ENCODE assay signal across 13 cellular contexts in genomic region chr1:179031855-179032513, GRCh38. TPM values are rescaled to one million over a fixed set of nuclear protein-coding genes. Genes with fewer than 3 reads are reported as not detected.
DNase-seq lines count a peak whose midpoint lies in the region; ATAC-seq and TF ChIP-seq lines count a peak whose summit lies in the region.
"Had no signal": no experiment of that assay in that cellular context is flagged by ENCODE, and none has a peak within 500 bp of the region (broad histone marks: within the 10 kb centered on the region; RNA-seq: fewer than 3 reads in every experiment).

No MANE protein-coding gene starts in this region.

- H3K4me3 Mint-ChIP-seq in activated naive CD8-positive, alpha-beta T cell, result no peak overlapping the region
- no peak overlapping the region for H3K4me3 Mint-ChIP-seq in activated naive CD8-positive, alpha-beta T cell treated with anti-CD3 and anti-CD28 coated beads for 36 hours
- H3K4me3 Mint-ChIP-seq in stimulated activated effector memory CD8-positive, alpha-beta T cell treated with anti-CD3 and anti-CD28 coated beads, Interleukin-12 subunit alpha, Interleukin-12 subunit beta, amount 100 ng/mL, for 72 hours, result no peak overlapping the region
- H3K4me3 Mint-ChIP-seq: nephron had no signal

- H3K79me2 ChIP-seq in SK-N-SH (ENCODE audit: insufficient read depth) (peaks cover 98% of the 10 kb centered on the region), fibroblast of lung (ENCODE audit: control insufficient read depth, insufficient read depth, low read length) (peaks cover 66% of the 10 kb centered on the region)

- H3K9me3 ChIP-seq in SK-N-SH (no peaks in the 10 kb centered on the region), fibroblast of lung (ENCODE audit: control insufficient read depth, insufficient read depth, low read depth, low read length) (no peaks in the 10 kb centered on the region), tibial nerve (no peaks in the 10 kb centered on the region)

- H2AFZ ChIP-seq in SK-N-SH (ENCODE audit: low read depth) (no peak overlapping the region), fibroblast of lung (ENCODE audit: low read length) (no peak overlapping the region)

- peak overlapping the region; percentile 58 for H3K27ac Mint-ChIP-seq in activated naive CD8-positive, alpha-beta T cell
- no peak overlapping the region for H3K27ac Mint-ChIP-seq in activated naive CD8-positive, alpha-beta T cell treated with anti-CD3 and anti-CD28 coated beads for 36 hours
- H3K27ac Mint-ChIP-seq in stimulated activated effector memory CD8-positive, alpha-beta T cell treated with anti-CD3 and anti-CD28 coated beads, Interleukin-12 subunit alpha, Interleukin-12 subunit beta, amount 100 ng/mL, for 72 hours, result no peak overlapping the region

- peaks cover 15 to 32% of the 10 kb centered on the region in 2 experiments for H3K4me1 ChIP-seq in SK-N-SH (ENCODE audit: control insufficient read depth in 1 of 2, insufficient read depth in 2 of 2, low read depth in 1 of 2, low read length in 1 of 2)
- H3K4me1 ChIP-seq in fibroblast of lung (ENCODE audit: control insufficient read depth, extremely low read depth, insufficient read depth, low read length), result peaks cover 23% of the 10 kb centered on the region
- H3K4me1 ChIP-seq in tibial nerve, result peaks cover 0 to 99% (median 38%) of the 10 kb centered on the region in 4 donors

- no peak for TF ChIP-seq CTCF in SK-N-SH (IDR thresholded peaks at IDR 0.05)
- no peak for TF ChIP-seq CTCF in fibroblast of lung (conservative IDR thresholded peaks at IDR 0.05 in 1 of 2, IDR thresholded peaks at IDR 0.05 in 1 of 2; ENCODE audit: low read depth in 1 of 2, low read length in 2 of 2)
- TF ChIP-seq CTCF in tibial nerve (IDR thresholded peaks at IDR 0.05), result no peak

- H3K27me3 Mint-ChIP-seq in activated naive CD8-positive, alpha-beta T cell, result no peaks in the 10 kb centered on the region
- no peaks in the 10 kb centered on the region for H3K27me3 Mint-ChIP-seq in activated naive CD8-positive, alpha-beta T cell treated with anti-CD3 and anti-CD28 coated beads for 36 hours

- H3K4me2 ChIP-seq in SK-N-SH (0 out of 2 replicates have a peak overlapping the region, but pooled peaks have one; percentile 39), fibroblast of lung (ENCODE audit: extremely low read depth, insufficient read depth, low read length) (peak overlapping the region; percentile 38)

- H3F3A ChIP-seq in SK-N-SH (replicated peaks; ENCODE audit: insufficient read depth), result peaks cover 2% of the 10 kb centered on the region

- peak overlapping the region in 1 of 2 experiments; percentile 13; a peak in 1 of 4 replicates for H3K27ac ChIP-seq in SK-N-SH (ENCODE audit: low read depth in 2 of 2, low read length in 1 of 2)
- peak overlapping the region; percentile 19 for H3K27ac ChIP-seq in fibroblast of lung (ENCODE audit: insufficient read depth, low read length)
- H3K27ac ChIP-seq in tibial nerve, result peak overlapping the region in 1 of 4 donors; percentile 10
- H3K27ac ChIP-seq: cardiac muscle cell had no signal

- no peak for DNase-seq in activated naive CD8-positive, alpha-beta T cell treated with anti-CD3 and anti-CD28 coated beads for 36 hours
- DNase-seq in SK-N-SH (no peak), fibroblast of lung (ENCODE audit: low read depth in 2 of 2) (peak in 1 of 2 donors; percentile 38), tibial nerve (ENCODE audit: low spot score in 2 of 2) (no peak)
- no peak for DNase-seq in stimulated activated effector memory CD8-positive, alpha-beta T cell treated with anti-CD3 and anti-CD28 coated beads, Interleukin-12 subunit alpha, Interleukin-12 subunit beta, amount 100 ng/mL, for 72 hours (ENCODE audit: low spot score in 2 of 2)
- DNase-seq in stimulated activated CD4-positive, alpha-beta T cell treated with anti-CD3 and anti-CD28 coated beads, Interleukin-1b, Interleukin-23, amount 100 ng/mL, for 48 hours, result no peak
- DNase-seq: activated T-cell treated with anti-CD3 and anti-CD28 coated beads, Interleukin-2, amount 50 U/mL, for 48 hours; DMS79; small intestine had no signal

- no peaks in the 10 kb centered on the region for H3K9me3 Mint-ChIP-seq in activated naive CD8-positive, alpha-beta T cell (ENCODE audit: low read depth)
- no peaks in the 10 kb centered on the region for H3K9me3 Mint-ChIP-seq in activated naive CD8-positive, alpha-beta T cell treated with anti-CD3 and anti-CD28 coated beads for 36 hours
- no peaks in the 10 kb centered on the region for H3K9me3 Mint-ChIP-seq in stimulated activated effector memory CD8-positive, alpha-beta T cell treated with anti-CD3 and anti-CD28 coated beads, Interleukin-12 subunit alpha, Interleukin-12 subunit beta, amount 100 ng/mL, for 72 hours
- H3K9me3 Mint-ChIP-seq: nephron had no signal

- H4K20me1 ChIP-seq in SK-N-SH (ENCODE audit: insufficient read depth) (peaks cover 4% of the 10 kb centered on the region), fibroblast of lung (ENCODE audit: control insufficient read depth, extremely low read depth, insufficient read depth, low read length) (no peaks in the 10 kb centered on the region)

- 7% methylated on average over 1 of the region's 1 CpG for WGBS in SK-N-SH (ENCODE audit: low lambda C conversion rate)
- 16 to 21% methylated on average over 1 of the region's 1 CpG for WGBS in tibial nerve, 2 donors

- H3K36me3 Mint-ChIP-seq in activated naive CD8-positive, alpha-beta T cell, result peaks cover 4% of the 10 kb centered on the region
- H3K36me3 Mint-ChIP-seq in activated naive CD8-positive, alpha-beta T cell treated with anti-CD3 and anti-CD28 coated beads for 36 hours, result peaks cover 3% of the 10 kb centered on the region
- peaks cover under 1% of the 10 kb centered on the region for H3K36me3 Mint-ChIP-seq in stimulated activated effector memory CD8-positive, alpha-beta T cell treated with anti-CD3 and anti-CD28 coated beads, Interleukin-12 subunit alpha, Interleukin-12 subunit beta, amount 100 ng/mL, for 72 hours

- H3K4me3 ChIP-seq in SK-N-SH (ENCODE audit: low read depth in 2 of 2, low read length in 1 of 2) (no peak overlapping the region), fibroblast of lung (replicated peaks in 1 of 4; ENCODE audit: control extremely low read depth in 1 of 4, insufficient read depth in 1 of 4, low read depth in 3 of 4, low read length in 4 of 4) (no peak overlapping the region), tibial nerve (no peak overlapping the region)
- H3K4me3 ChIP-seq: cardiac muscle cell had no signal

- H3K27me3 ChIP-seq in SK-N-SH (ENCODE audit: insufficient read depth), result no peaks in the 10 kb centered on the region
- no peaks in the 10 kb centered on the region for H3K27me3 ChIP-seq in fibroblast of lung (ENCODE audit: control insufficient read depth, insufficient read depth, low read length)
- no peaks in the 10 kb centered on the region for H3K27me3 ChIP-seq in tibial nerve
- H3K27me3 ChIP-seq: cardiac muscle cell had no signal

- no peak for TF ChIP-seq POLR2A in tibial nerve (IDR thresholded peaks at IDR 0.05)

- H3K9ac ChIP-seq in SK-N-SH (no peak overlapping the region), fibroblast of lung (ENCODE audit: insufficient read depth, low read length) (no peak overlapping the region)

- H3K9me2 ChIP-seq in SK-N-SH, result no peaks in the 10 kb centered on the region

- POLR2A ChIA-PET in SK-N-SH (lab: Yijun Ruan, JAX), result interaction anchor here (0.7 kb wide), 1 partner anchor 30 kb away, joined by 3 read pairs; no protein-coding TSS in a partner anchor

- H3K36me3 ChIP-seq in SK-N-SH (replicated peaks in 1 of 2; ENCODE audit: control insufficient read depth in 1 of 2, insufficient read depth in 2 of 2, low read length in 1 of 2) (no peaks in the 10 kb centered on the region), fibroblast of lung (ENCODE audit: control insufficient read depth, insufficient read depth, low read length) (no peaks in the 10 kb centered on the region), tibial nerve (no peaks in the 10 kb centered on the region)
- H3K36me3 ChIP-seq: cardiac muscle cell had no signal

- H3K4me1 Mint-ChIP-seq in activated naive CD8-positive, alpha-beta T cell (ENCODE audit: low read depth), result peaks cover 86% of the 10 kb centered on the region
- H3K4me1 Mint-ChIP-seq in activated naive CD8-positive, alpha-beta T cell treated with anti-CD3 and anti-CD28 coated beads for 36 hours, result peaks cover 76% of the 10 kb centered on the region
- peaks cover 80% of the 10 kb centered on the region for H3K4me1 Mint-ChIP-seq in stimulated activated effector memory CD8-positive, alpha-beta T cell treated with anti-CD3 and anti-CD28 coated beads, Interleukin-12 subunit alpha, Interleukin-12 subunit beta, amount 100 ng/mL, for 72 hours

- peak; percentile 3 for ATAC-seq in stimulated activated effector memory CD8-positive, alpha-beta T cell treated with anti-CD3 and anti-CD28 coated beads, Interleukin-12 subunit alpha, Interleukin-12 subunit beta, amount 100 ng/mL, for 72 hours
- no peak for ATAC-seq in GM19463 (IDR thresholded peaks at IDR 0.05; ENCODE audit: unreplicated experiment)

- no peak for TF ChIP-seq EP300 in SK-N-SH (IDR thresholded peaks at IDR 0.05; ENCODE audit: borderline replicate concordance in 1 of 2, low read depth in 1 of 2, low read length in 1 of 2)
- TF ChIP-seq EP300 in tibial nerve (IDR thresholded peaks at IDR 0.05), result no peak

- CTCF ChIA-PET in SK-N-SH (lab: Yijun Ruan, JAX), result interaction anchor here (1.2 kb wide), 2 partner anchors 29 to 47 kb away, joined by 3 read pairs; no protein-coding TSS in a partner anchor

- no peak for TF ChIP-seq RAD21 in SK-N-SH (IDR thresholded peaks at IDR 0.05; ENCODE audit: low read length)

TF ChIP-seq in SK-N-SH, 30 proteins besides CTCF, POLR2A, EP300 and RAD21 (continues in another document):
- TF ChIP-seq FOXM1 (IDR thresholded peaks at IDR 0.05; ENCODE audit: low read depth), result no peak
- TF ChIP-seq MXI1 (IDR thresholded peaks at IDR 0.05; ENCODE audit: low read depth, low read length), result no peak

RNA-seq across cellular contexts. Expression of gene FAM20B, which starts 6.3 kb away (rescaled TPM):
- 10 to 100 TPM; 37.4 to 42.6 TPM for total RNA-seq in activated naive CD8-positive, alpha-beta T cell treated with anti-CD3 and anti-CD28 coated beads for 36 hours
- polyA plus RNA-seq in SK-N-SH (2012; rRNA removed) (14.9 and 17.5 TPM in 2 replicates), fibroblast of lung (32.0 and 42.1 TPM in 2 replicates)
- 19.2 and 20.8 TPM in 2 replicates for polyA plus RNA-seq in SK-N-SH (2012; cell fraction: cytosol; rRNA removed)
- polyA plus RNA-seq in SK-N-SH (2012; cell fraction: nucleus; rRNA removed), result 6.8 and 10.6 TPM in 2 replicates
- total RNA-seq in fibroblast of lung (32.9 and 45.2 TPM in 2 replicates), tibial nerve (10 to 100 TPM; 39.6 to 60.3 (median 51.6) TPM)
- 20.9 and 28.5 TPM in 2 replicates for polyA plus RNA-seq in fibroblast of lung (2012)
- 41.8 and 44.1 TPM in 2 replicates for polyA minus RNA-seq in fibroblast of lung (ENCODE audit: low replicate concordance)

RNA-seq across cellular contexts. Expression of gene TOR3A, which starts 49.9 kb away (rescaled TPM):
- 10 to 100 TPM; 40.1 to 41.1 TPM for total RNA-seq in activated naive CD8-positive, alpha-beta T cell treated with anti-CD3 and anti-CD28 coated beads for 36 hours
- polyA plus RNA-seq in SK-N-SH (2012; rRNA removed), result 29.9 and 33.2 TPM in 2 replicates
- 17.8 and 25.9 TPM in 2 replicates for polyA plus RNA-seq in SK-N-SH (2012; cell fraction: cytosol; rRNA removed)
- polyA plus RNA-seq in SK-N-SH (2012; cell fraction: nucleus; rRNA removed), result 23.3 and 29.7 TPM in 2 replicates
- total RNA-seq in fibroblast of lung, result 32.9 and 62.1 TPM in 2 replicates
- 24.0 and 24.1 TPM in 2 replicates for polyA plus RNA-seq in fibroblast of lung
- 22.6 and 25.8 TPM in 2 replicates for polyA plus RNA-seq in fibroblast of lung (2012)
- 74.7 and 109 TPM in 2 replicates for polyA minus RNA-seq in fibroblast of lung (ENCODE audit: low replicate concordance)
- 100 to 1,000 TPM in 1 of 4 donors, 10 to 100 TPM in 3; 72.1 to 115 (median 83.3) TPM for total RNA-seq in tibial nerve
